ENCODE assay signal across 32 cellular contexts in genomic region chr16:69078073-69078472, GRCh38. TPM values are rescaled to one million over a fixed set of nuclear protein-coding genes. Genes with fewer than 3 reads are reported as not detected.
A peak's percentile ranks its signal among the peaks of the same experiment; 100 is the strongest.
DNase-seq lines count a peak whose midpoint lies in the region; TF ChIP-seq lines count a peak whose summit lies in the region.
"Had no signal": no experiment of that assay in that cellular context is flagged by ENCODE, and none has a peak within 500 bp of the region (broad histone marks: within the 10 kb centered on the region; RNA-seq: fewer than 3 reads in every experiment).

No MANE protein-coding gene starts in this region.

- no peaks in the 10 kb centered on the region for H3K27me3 ChIP-seq in NT2/D1 (ENCODE audit: insufficient read depth, insufficient read length)
- H3K27me3 ChIP-seq: body of pancreas, heart right ventricle, sigmoid colon, vagina had no signal

- H3K36me3 Mint-ChIP-seq in glutamatergic neuron (ENCODE audit: unreplicated experiment) (no peaks in the 10 kb centered on the region), neural crest cell (ENCODE audit: low read depth) (no peaks in the 10 kb centered on the region)

- H3K4me1 Mint-ChIP-seq in glutamatergic neuron (ENCODE audit: low read depth, unreplicated experiment) (peaks cover 3% of the 10 kb centered on the region), neural crest cell (peaks cover 23% of the 10 kb centered on the region)
- H3K4me1 Mint-ChIP-seq: CD8-positive, alpha-beta memory T cell; central memory CD8-positive, alpha-beta T cell; stimulated activated naive CD8-positive, alpha-beta T cell treated with anti-CD3 and anti-CD28 coated beads, Interleukin-15, amount 100 ng/mL, for 72 hours; T-helper 17 cell had no signal

- H3K9me3 Mint-ChIP-seq in glutamatergic neuron (ENCODE audit: unreplicated experiment) (no peaks in the 10 kb centered on the region), neural crest cell (no peaks in the 10 kb centered on the region)
- H3K9me3 Mint-ChIP-seq: activated T-helper 2 cell treated with anti-CD3 and anti-CD28 coated beads, Interferon-gamma antibody, Interleukin-2, Interleukin-4, amounts not matched to agents 10 μg/mL and 5 μg/mL and 100 μg/mL, durations not matched to agents 14 hours and 24 hours and 36 hours; CD8-positive, alpha-beta memory T cell; central memory CD8-positive, alpha-beta T cell; effector memory CD8-positive, alpha-beta T cell; stimulated activated naive CD8-positive, alpha-beta T cell treated with anti-CD3 and anti-CD28 coated beads, Interleukin-15, amount 100 ng/mL, for 72 hours had no signal

- TF ChIP-seq CTCF in glutamatergic neuron (IDR thresholded peaks at IDR 0.05; ENCODE audit: partially characterized antibody, unreplicated experiment) (no peak), neural crest cell (conservative IDR thresholded peaks at IDR 0.05) (no peak)

- no peak overlapping the region for H3K27ac Mint-ChIP-seq in glutamatergic neuron (ENCODE audit: unreplicated experiment)
- peak overlapping the region; percentile 38 for H3K27ac Mint-ChIP-seq in neural crest cell (ENCODE audit: unreplicated experiment)
- H3K27ac Mint-ChIP-seq: activated T-helper 2 cell treated with anti-CD3 and anti-CD28 coated beads, Interferon-gamma antibody, Interleukin-2, Interleukin-4, amounts not matched to agents 10 μg/mL and 5 μg/mL and 100 μg/mL, durations not matched to agents 14 hours and 24 hours and 36 hours; CD8-positive, alpha-beta memory T cell; effector memory CD8-positive, alpha-beta T cell; stimulated activated naive CD8-positive, alpha-beta T cell treated with anti-CD3 and anti-CD28 coated beads, Interleukin-15, amount 100 ng/mL, for 72 hours; T-helper 17 cell had no signal

- H3K27me3 Mint-ChIP-seq in glutamatergic neuron (ENCODE audit: unreplicated experiment) (no peaks in the 10 kb centered on the region), neural crest cell (ENCODE audit: low read depth) (no peaks in the 10 kb centered on the region)
- H3K27me3 Mint-ChIP-seq: CD8-positive, alpha-beta memory T cell; central memory CD8-positive, alpha-beta T cell; effector memory CD8-positive, alpha-beta T cell; stimulated activated naive CD8-positive, alpha-beta T cell treated with anti-CD3 and anti-CD28 coated beads, Interleukin-15, amount 100 ng/mL, for 72 hours; T-helper 17 cell had no signal

- H3K4me1 ChIP-seq in NT2/D1 (ENCODE audit: insufficient read depth, insufficient read length): peaks cover 8% of the 10 kb centered on the region
- H3K4me1 ChIP-seq: body of pancreas, sigmoid colon, vagina had no signal

- H3K9me3 ChIP-seq in NT2/D1 (ENCODE audit: insufficient read depth, low read length): no peaks in the 10 kb centered on the region
- H3K9me3 ChIP-seq: body of pancreas, heart right ventricle, sigmoid colon, thoracic aorta, vagina had no signal

- no peak overlapping the region for H3K9ac ChIP-seq in NT2/D1 (ENCODE audit: insufficient read length, low read depth)

- H3K4me3 Mint-ChIP-seq in glutamatergic neuron (ENCODE audit: unreplicated experiment) (no peak overlapping the region), neural crest cell (no peak overlapping the region)
- H3K4me3 Mint-ChIP-seq: CD8-positive, alpha-beta memory T cell; central memory CD8-positive, alpha-beta T cell; effector memory CD8-positive, alpha-beta T cell; stimulated activated naive CD8-positive, alpha-beta T cell treated with anti-CD3 and anti-CD28 coated beads, Interleukin-15, amount 100 ng/mL, for 72 hours; T-helper 17 cell had no signal

- no peak overlapping the region for H3K4me3 ChIP-seq in NT2/D1 (ENCODE audit: insufficient read length, low read depth)
- H3K4me3 ChIP-seq: body of pancreas, heart right ventricle, sigmoid colon, thoracic aorta, vagina had no signal

- no peaks in the 10 kb centered on the region for H3K36me3 ChIP-seq in NT2/D1 (ENCODE audit: insufficient read depth, insufficient read length, low read length)
- H3K36me3 ChIP-seq: heart right ventricle, sigmoid colon, thoracic aorta, vagina had no signal

- DNase-seq in ELF-1 (ENCODE audit: low read depth, low spot score) (peak; percentile 70), NT2/D1 (ENCODE audit: low read depth, low spot score) (peak; percentile 54), glutamatergic neuron (peak; percentile 31), neural crest cell (ENCODE audit: low read depth, low spot score) (no peak), NCI-H510A (lab: John Stamatoyannopoulos, UW) (no peak), ureter (ENCODE audit: low spot score) (no peak), SK-N-DZ (ENCODE audit: low spot score) (no peak), NCI-H524 treated with DMSO at 0.1 percent for 48 hours (lab: John Stamatoyannopoulos, UW) (no peak)
- DNase-seq: activated CD8-positive, alpha-beta memory T cell treated with anti-CD3 and anti-CD28 coated beads for 24 hours; activated naive CD4-positive, alpha-beta T cell treated with anti-CD3 and anti-CD28 coated beads, Interleukin-2, amount 50 U/mL, for 16 hours; activated T-cell treated with anti-CD3 and anti-CD28 coated beads for 4 hours; body of pancreas; CD8-positive, alpha-beta memory T cell; effector memory CD8-positive, alpha-beta T cell; EL; heart right ventricle; KBM-7; left colon; NCI-H1105; NCI-H1930; NCI-H526; Right ventricle myocardium superior; sigmoid colon; stimulated activated CD4-positive, alpha-beta T cell treated with anti-CD3 and anti-CD28 coated beads, Interleukin-12 subunit alpha, Interleukin-12 subunit beta, amount 100 ng/mL, for 4 hours; stimulated activated CD4-positive, alpha-beta T cell treated with anti-CD3 and anti-CD28 coated beads, Interleukin-2, amount 100 ng/mL, for 48 hours; stimulated activated naive CD8-positive, alpha-beta T cell treated with anti-CD3 and anti-CD28 coated beads, Interleukin-15, amount 100 ng/mL, for 72 hours; T-helper 17 cell had no signal

RNA-seq across cellular contexts. Expression of gene HAS3, which starts 27.4 kb away (rescaled TPM):
- total RNA-seq in glutamatergic neuron (ENCODE audit: unreplicated experiment) (0.42 TPM), neural crest cell (2.9 and 4.2 TPM in 2 replicates), ureter (58.9 TPM)
- 0.03 and 0.42 TPM in 2 replicates for polyA plus RNA-seq in SK-N-DZ (2014; cell fraction: cytosol; rRNA removed)
- polyA plus RNA-seq in SK-N-DZ (2014; cell fraction: nucleus; rRNA removed): 0.63 and 16.9 TPM in 2 replicates
- total RNA-seq: HT-29 had no signal

RNA-seq across cellular contexts. Expression of gene CHTF8, which starts 54.3 kb away (rescaled TPM):
- total RNA-seq in glutamatergic neuron (ENCODE audit: unreplicated experiment) (116 TPM), neural crest cell (139 and 156 TPM in 2 replicates), ureter (133 TPM)
- 135 and 144 TPM in 2 replicates for polyA plus RNA-seq in SK-N-DZ (2014; cell fraction: cytosol; rRNA removed)
- polyA plus RNA-seq in SK-N-DZ (2014; cell fraction: nucleus; rRNA removed): 91.1 and 114 TPM in 2 replicates

RNA-seq across cellular contexts. Expression of gene UTP4, which starts 54.4 kb away (rescaled TPM):
- total RNA-seq in glutamatergic neuron (ENCODE audit: unreplicated experiment) (70.7 TPM), neural crest cell (78.5 and 80.1 TPM in 2 replicates), ureter (47.4 TPM)
- polyA plus RNA-seq in SK-N-DZ (2014; cell fraction: cytosol; rRNA removed): 22.8 and 30.1 TPM in 2 replicates
- 33.6 and 43.8 TPM in 2 replicates for polyA plus RNA-seq in SK-N-DZ (2014; cell fraction: nucleus; rRNA removed)

Comparison
In these comparisons a context has a peak if more than half of its experiments do, and no peak if none do; other contexts are left out.
1. DNase-seq: peak in ELF-1 (single experiment), NT2/D1 (single experiment) and glutamatergic neuron (single experiment); none in neural crest cell (single experiment), NCI-H510A (single experiment), ureter (single experiment), SK-N-DZ (single experiment) and NCI-H524 treated with DMSO at 0.1 percent for 48 hours (single experiment).
2. RNA of gene HAS3, which starts 27.4 kb away (total RNA-seq): 58.9 TPM in ureter (single experiment); 2.9 to 4.2 TPM in neural crest cell and 0.42 TPM in glutamatergic neuron (single experiment); every median in the first group is over 10 times any median in the second.